ENCODE assay signal across 16 cellular contexts in genomic region chr4:8540072-8540471, GRCh38. TPM values are rescaled to one million over a fixed set of nuclear protein-coding genes. Genes with fewer than 3 reads are reported as not detected.
DNase-seq lines count a peak whose midpoint lies in the region; TF ChIP-seq lines count a peak whose summit lies in the region.
"Had no signal": no experiment of that assay in that cellular context is flagged by ENCODE, and none has a peak within 500 bp of the region (broad histone marks: within the 10 kb centered on the region; RNA-seq: fewer than 3 reads in every experiment).

No MANE protein-coding gene starts in this region.

- H3K36me3 ChIP-seq in MM.1S (replicated peaks; ENCODE audit: insufficient read depth, low read length) (no peaks in the 10 kb centered on the region), hepatocyte (replicated peaks; ENCODE audit: insufficient read depth, low read depth) (no peaks in the 10 kb centered on the region)
- H3K36me3 ChIP-seq: heart left ventricle, right lobe of liver had no signal

- no peaks in the 10 kb centered on the region for H3K9me2 ChIP-seq in MM.1S (replicated peaks; ENCODE audit: insufficient read depth, low read length)
- no peaks in the 10 kb centered on the region for H3K9me2 ChIP-seq in hepatocyte (replicated peaks; ENCODE audit: insufficient read depth)

- no peaks in the 10 kb centered on the region for H3F3A ChIP-seq in MM.1S (ENCODE audit: insufficient read depth, low read length)

- no peak overlapping the region for H3K9ac ChIP-seq in MM.1S (ENCODE audit: low read length)

- H3K36me3 Mint-ChIP-seq in type B pancreatic cell, result no peaks in the 10 kb centered on the region

- H3K4me2 ChIP-seq in MM.1S (ENCODE audit: low read depth, low read length) (peak overlapping the region; percentile 25; the same call in 1 of the 2 replicates), hepatocyte (no peak overlapping the region)

- no peaks in the 10 kb centered on the region for H3K9me3 Mint-ChIP-seq in type B pancreatic cell

- H2AFZ ChIP-seq in MM.1S (ENCODE audit: low read length), result peak overlapping the region; percentile 36; the same call in 1 of the 2 replicates
- no peak overlapping the region for H2AFZ ChIP-seq in hepatocyte

- H3K9me3 ChIP-seq in MM.1S (replicated peaks; ENCODE audit: insufficient read depth, low read length) (no peaks in the 10 kb centered on the region), hepatocyte (ENCODE audit: low read depth) (no peaks in the 10 kb centered on the region)
- H3K9me3 ChIP-seq: heart left ventricle, right lobe of liver had no signal

- H3K4me3 ChIP-seq in MM.1S (ENCODE audit: low read length) (no peak overlapping the region), hepatocyte (no peak overlapping the region)
- H3K4me3 ChIP-seq: dorsolateral prefrontal cortex, heart left ventricle, right lobe of liver had no signal

- H3K4me1 ChIP-seq in MM.1S (ENCODE audit: low read length) (peaks cover 9% of the 10 kb centered on the region), hepatocyte (ENCODE audit: insufficient read depth) (peaks cover 10% of the 10 kb centered on the region)

- H3K27ac Mint-ChIP-seq in type B pancreatic cell, result peak overlapping the region; percentile 47
- H3K27ac Mint-ChIP-seq: stimulated activated naive B cell treated with anti-CD40 and anti-IgM and Interleukin-4, amounts not matched to agents 10 μg/mL and 1 μg/mL and 100 μg/mL, for 72 hours had no signal

- H3K79me2 ChIP-seq in MM.1S (ENCODE audit: low read length), result no peaks in the 10 kb centered on the region
- no peaks in the 10 kb centered on the region for H3K79me2 ChIP-seq in hepatocyte

- peaks cover 4% of the 10 kb centered on the region for H3K4me1 Mint-ChIP-seq in type B pancreatic cell (ENCODE audit: unreplicated experiment)

- 87% methylated on average over 8 of the region's 9 CpGs for WGBS in hepatocyte (ENCODE audit: low lambda C conversion rate, missing lambda C conversion rate)

- H3K27me3 Mint-ChIP-seq in type B pancreatic cell, result no peaks in the 10 kb centered on the region

- peak; percentile 32 for DNase-seq in activated naive CD4-positive, alpha-beta T cell treated with Interleukin-2 at 50 U/mL for 16 hours
- no peak for DNase-seq in activated naive CD4-positive, alpha-beta T cell (lab: John Stamatoyannopoulos, UW)
- peak; percentile 26 for DNase-seq in MM.1S
- peak in 35 of 61 donors; percentile 1 to 80 (median 29) for DNase-seq in caudate nucleus (lab: John Stamatoyannopoulos, UW)
- no peak for DNase-seq in type B pancreatic cell (ENCODE audit: extremely low spot score, unreplicated experiment)
- DNase-seq in hepatocyte (ENCODE audit: low spot score), result no peak
- DNase-seq in GM13976 (ENCODE audit: low spot score), result no peak
- no peak for DNase-seq in dermis blood vessel endothelial cell
- DNase-seq: activated gamma-delta T cell treated with Interleukin-2 at 50 U/mL for 16 hours; GF-D8; NCI-H526; stimulated activated naive B cell treated with anti-CD40 and anti-IgM and Interleukin-4, amounts not matched to agents 10 μg/mL and 1 μg/mL and 100 μg/mL, for 72 hours had no signal

- H3K27me3 ChIP-seq in MM.1S (replicated peaks; ENCODE audit: insufficient read depth, low read length) (peaks cover 24% of the 10 kb centered on the region), hepatocyte (no peaks in the 10 kb centered on the region)
- H3K27me3 ChIP-seq: dorsolateral prefrontal cortex, heart left ventricle, right lobe of liver had no signal

- TF ChIP-seq CTCF in MM.1S (IDR thresholded peaks at IDR 0.05; ENCODE audit: low read length) (no peak), type B pancreatic cell (conservative IDR thresholded peaks at IDR 0.05) (no peak), hepatocyte (IDR thresholded peaks at IDR 0.05; ENCODE audit: poor library complexity) (no peak), GM13976 (IDR thresholded peaks at IDR 0.05; ENCODE audit: borderline replicate concordance, control extremely low read depth, extremely low read depth, insufficient read depth, missing control alignments) (no peak)

- no peak overlapping the region for H3K27ac ChIP-seq in MM.1S (ENCODE audit: low read length)
- H3K27ac ChIP-seq in caudate nucleus (ENCODE audit: low read depth, low read length), result no peak overlapping the region
- no peak overlapping the region for H3K27ac ChIP-seq in hepatocyte
- H3K27ac ChIP-seq: dorsolateral prefrontal cortex, heart left ventricle, right lobe of liver had no signal

- in situ Hi-C loops in GM13976 (cut with MboI; ENCODE audit: low sequenced_read_pairs, unreplicated experiment), result no loop called here

- H3K4me3 Mint-ChIP-seq in type B pancreatic cell, result no peak overlapping the region
- H3K4me3 Mint-ChIP-seq: stimulated activated naive B cell treated with anti-CD40 and anti-IgM and Interleukin-4, amounts not matched to agents 10 μg/mL and 1 μg/mL and 100 μg/mL, for 72 hours had no signal

- H4K20me1 ChIP-seq in MM.1S (ENCODE audit: insufficient read depth, low read length) (no peaks in the 10 kb centered on the region), hepatocyte (ENCODE audit: insufficient read depth, poor library complexity, severe bottlenecking) (no peaks in the 10 kb centered on the region)

RNA-seq across cellular contexts. Expression of gene GPR78, which starts 40.1 kb away (rescaled TPM):
- 0.97 and 4.9 TPM in 2 replicates for total RNA-seq in type B pancreatic cell (ENCODE audit: low replicate concordance)
- total RNA-seq in hepatocyte, result 0.36 and 1.0 TPM in 2 replicates
- 0.28 and 0.57 TPM in 2 replicates for polyA plus RNA-seq in hepatocyte
- not detected in 2 replicates for total RNA-seq in dermis blood vessel endothelial cell
- total RNA-seq: mononuclear cell, right lobe of liver had no signal
- polyA plus RNA-seq: heart left ventricle had no signal

RNA-seq across cellular contexts. Expression of gene CPZ, which starts 52.5 kb away (rescaled TPM):
- total RNA-seq in type B pancreatic cell (ENCODE audit: low replicate concordance) (4.9 and 12.6 TPM in 2 replicates), hepatocyte (25.3 and 34.8 TPM in 2 replicates), dermis blood vessel endothelial cell (not detected in 2 replicates)
- polyA plus RNA-seq in hepatocyte, result 113 and 148 TPM in 2 replicates
- total RNA-seq: mononuclear cell had no signal

Comparison
In these comparisons a context has a peak if more than half of its experiments do, and no peak if none do; other contexts are left out.
1. DNase-seq: peak in activated naive CD4-positive, alpha-beta T cell treated with Interleukin-2 at 50 U/mL for 16 hours (single experiment), MM.1S (single experiment) and caudate nucleus (35 of 61); none in activated naive CD4-positive, alpha-beta T cell (0 of 4), type B pancreatic cell (single experiment), hepatocyte (single experiment), GM13976 (single experiment) and dermis blood vessel endothelial cell (single experiment).